20 cellular contexts compared by ENCODE assay signal in genomic region chr3:9260305-9260704, GRCh38.
"Had no signal": no experiment of that assay in that cellular context is flagged by ENCODE, and none has a peak within 500 bp of the region (broad histone marks: within the 10 kb centered on the region; RNA-seq: fewer than 3 reads in every experiment).

No MANE protein-coding gene starts in this region.

- H3K9me3 ChIP-seq: neutrophil, right lobe of liver, suprapubic skin, thyroid gland had no signal

- ATAC-seq: gastroesophageal sphincter; psoas muscle; right lobe of liver; stimulated activated effector memory CD8-positive, alpha-beta T cell treated with anti-CD3 and anti-CD28 coated beads, Interleukin-12 subunit alpha, Interleukin-12 subunit beta, amount 100 ng/mL, for 72 hours; stimulated activated naive CD8-positive, alpha-beta T cell treated with anti-CD3 and anti-CD28 coated beads, Interleukin-15, Interleukin-2, amounts not matched to agents 100 U/mL and 50 U/mL, for 24 hours had no signal

- H3K27me3 ChIP-seq: esophagus squamous epithelium, gastroesophageal sphincter, neutrophil, right lobe of liver, suprapubic skin, thyroid gland had no signal

- H3K36me3 ChIP-seq: esophagus squamous epithelium, gastroesophageal sphincter, neutrophil, right lobe of liver, suprapubic skin, thyroid gland had no signal

- H3K36me3 Mint-ChIP-seq: stimulated activated effector memory CD8-positive, alpha-beta T cell treated with anti-CD3 and anti-CD28 coated beads, Interleukin-12 subunit alpha, Interleukin-12 subunit beta, amount 100 ng/mL, for 72 hours; type B pancreatic cell had no signal

- FAIRE-seq: islet of Langerhans had no signal

- H3K27me3 Mint-ChIP-seq: type B pancreatic cell had no signal

- H3K27ac ChIP-seq: esophagus squamous epithelium, gastroesophageal sphincter, neutrophil, psoas muscle, right lobe of liver, suprapubic skin, thyroid gland had no signal

- H3K4me1 ChIP-seq: esophagus squamous epithelium, gastroesophageal sphincter, psoas muscle, right lobe of liver, suprapubic skin had no signal

- H3K27ac Mint-ChIP-seq: naive B cell; nephron; stimulated activated effector memory CD8-positive, alpha-beta T cell treated with anti-CD3 and anti-CD28 coated beads, Interleukin-12 subunit alpha, Interleukin-12 subunit beta, amount 100 ng/mL, for 72 hours; type B pancreatic cell had no signal

- H3K4me3 ChIP-seq: esophagus squamous epithelium, gastroesophageal sphincter, psoas muscle, right lobe of liver, suprapubic skin, thyroid gland had no signal

- DNase-seq: dermis blood vessel endothelial cell; esophagus squamous epithelium; foreskin fibroblast; kidney glomerular epithelial cell; mesendoderm; naive B cell; psoas muscle; retina; right lobe of liver; stimulated activated CD4-positive, alpha-beta T cell treated with anti-CD3 and anti-CD28 coated beads, Interleukin-4, amount 100 ng/mL, for 1 hour; stimulated activated CD8-positive, alpha-beta memory T cell treated with anti-CD3 and anti-CD28 coated beads, Interleukin-4, amount 100 ng/mL, for 48 hours; stimulated activated naive CD8-positive, alpha-beta T cell treated with anti-CD3 and anti-CD28 coated beads, Interleukin-15, Interleukin-2, amounts not matched to agents 100 U/mL and 50 U/mL, for 24 hours; thyroid gland had no signal

- H3K4me1 Mint-ChIP-seq: naive B cell; nephron; stimulated activated effector memory CD8-positive, alpha-beta T cell treated with anti-CD3 and anti-CD28 coated beads, Interleukin-12 subunit alpha, Interleukin-12 subunit beta, amount 100 ng/mL, for 72 hours had no signal

- H3K4me3 Mint-ChIP-seq: nephron; stimulated activated effector memory CD8-positive, alpha-beta T cell treated with anti-CD3 and anti-CD28 coated beads, Interleukin-12 subunit alpha, Interleukin-12 subunit beta, amount 100 ng/mL, for 72 hours; type B pancreatic cell had no signal
